In the genomic region with DNA sequence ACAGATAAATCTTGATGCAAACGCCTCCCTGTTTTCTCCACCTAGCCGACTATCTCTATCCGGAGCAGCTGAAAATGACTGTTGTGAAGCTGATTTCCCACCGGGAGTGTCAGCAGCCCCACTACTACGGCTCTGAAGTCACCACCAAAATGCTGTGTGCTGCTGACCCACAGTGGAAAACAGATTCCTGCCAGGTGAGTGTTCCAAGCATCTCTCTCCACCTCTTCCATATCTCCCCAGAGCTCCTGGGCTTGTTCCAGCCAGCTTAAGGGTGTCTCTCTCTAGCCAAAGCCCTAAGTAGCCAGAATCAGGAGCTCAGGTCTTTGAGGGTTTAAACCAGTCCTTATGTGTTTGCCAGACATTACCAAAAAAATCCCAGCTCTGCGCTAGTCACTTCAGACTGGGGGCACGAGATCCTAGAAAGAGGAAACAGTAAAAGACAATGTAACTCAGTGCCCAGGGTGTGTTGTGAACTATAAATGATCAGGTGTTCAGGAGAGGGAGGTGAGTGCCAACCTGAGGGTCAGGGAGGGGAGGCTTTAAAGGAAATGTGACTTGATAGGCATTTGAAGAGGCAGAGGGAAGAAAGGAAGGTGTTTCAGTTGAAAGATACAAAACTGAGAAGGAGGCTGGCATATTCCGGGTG, we compare ENCODE assay signal across 21 cellular contexts. TPM values are rescaled to one million over a fixed set of nuclear protein-coding genes. Genes with fewer than 3 reads are reported as not detected.
A peak's percentile ranks its signal among the peaks of the same experiment; 100 is the strongest.
DNase-seq lines count a peak whose midpoint lies in the region; ATAC-seq, FAIRE-seq and TF ChIP-seq lines count a peak whose summit lies in the region.
"Had no signal": no experiment of that assay in that cellular context is flagged by ENCODE, and none has a peak within 500 bp of the region (broad histone marks: within the 10 kb centered on the region; RNA-seq: fewer than 3 reads in every experiment).

No MANE protein-coding gene starts in this region.

- H3K79me1 ChIP-seq in IMR-90 (ENCODE audit: low read depth in 1 of 2, low read length in 2 of 2): peaks cover 22 to 61% of the 10 kb centered on the region in 2 experiments

- H3K18ac ChIP-seq in IMR-90 (ENCODE audit: low read depth, low read length): no peak overlapping the region

- H3K4ac ChIP-seq in IMR-90 (ENCODE audit: low read depth, low read length): peak overlapping the region; percentile 0; the same call in 1 of the 2 replicates

- in situ Hi-C loops in IMR-90 (cut with MboI; ENCODE audit: low sequenced_read_pairs): no loop called here
- in situ Hi-C loops in brain microvascular endothelial cell (cut with HindIII; ENCODE audit: low pct_ligation_motif_present, low sequenced_read_pairs): no loop called here

- no peak overlapping the region for H2BK15ac ChIP-seq in IMR-90 (ENCODE audit: low read depth, low read length)

- ATAC-seq in IMR-90 (ENCODE audit: low read depth) (no peak), heart right ventricle (no peak)
- ATAC-seq: activated naive CD8-positive, alpha-beta T cell treated with anti-CD3 and anti-CD28 coated beads, Interleukin-2, amount 50 U/mL, for 24 hours; sciatic nerve had no signal

- H3K36me3 ChIP-seq in IMR-90 (ENCODE audit: control insufficient read depth, insufficient read depth, low read length) (peaks cover 55% of the 10 kb centered on the region), brain microvascular endothelial cell (replicated peaks) (peaks cover 44% of the 10 kb centered on the region), kidney (ENCODE audit: control insufficient read depth in 1 of 2, insufficient read depth in 2 of 2, low read length in 2 of 2) (no peaks in the 10 kb centered on the region), skeletal muscle satellite cell (ENCODE audit: insufficient read depth, low read length) (peaks cover 50% of the 10 kb centered on the region), Karpas-422 (ENCODE audit: insufficient read depth, low read length) (no peaks in the 10 kb centered on the region), heart right ventricle (peaks cover 0 to 45% (median 7%) of the 10 kb centered on the region in 9 donors)

- H3K14ac ChIP-seq in IMR-90 (replicated peaks; ENCODE audit: low read depth, low read length): peak overlapping the region; percentile 67; the same call in 1 of the 2 replicates

- H3K9me3 ChIP-seq in IMR-90 (ENCODE audit: control insufficient read depth, insufficient read depth, low read length) (no peaks in the 10 kb centered on the region), kidney (ENCODE audit: control insufficient read depth in 1 of 2, low read length in 2 of 2) (no peaks in the 10 kb centered on the region), skeletal muscle satellite cell (replicated peaks; ENCODE audit: low read length) (peaks cover 3% of the 10 kb centered on the region), Karpas-422 (ENCODE audit: low read length) (no peaks in the 10 kb centered on the region), heart right ventricle (peaks cover 0 to 10% (median 0%) of the 10 kb centered on the region in 11 donors)

- H3K4me1 ChIP-seq in IMR-90 (ENCODE audit: control insufficient read depth, insufficient read depth, low read length) (peaks cover 22% of the 10 kb centered on the region), kidney (ENCODE audit: control insufficient read depth in 1 of 2, insufficient read depth in 1 of 2, low read depth in 1 of 2, low read length in 2 of 2) (peaks cover 14 to 17% of the 10 kb centered on the region in 2 donors), skeletal muscle satellite cell (ENCODE audit: control insufficient read depth, insufficient read depth, low read length) (peaks cover 42% of the 10 kb centered on the region), Karpas-422 (ENCODE audit: low read length) (peaks cover 19% of the 10 kb centered on the region), heart right ventricle (peaks cover 0 to 84% (median 42%) of the 10 kb centered on the region in 9 donors)

- no peak overlapping the region for H2BK120ac ChIP-seq in IMR-90 (ENCODE audit: low read depth, low read length)

- 0 out of 2 replicates have a peak overlapping the region, but pooled peaks have one; percentile 28 for H4K91ac ChIP-seq in IMR-90 (ENCODE audit: insufficient read depth, low read depth, low read length)

- dilution Hi-C loops in IMR-90 (cut with HindIII; ENCODE audit: low sequenced_read_pairs, unreplicated experiment): no loop called here

- H4K20me1 ChIP-seq in IMR-90 (ENCODE audit: insufficient read depth, low read length) (peaks cover 66% of the 10 kb centered on the region), Karpas-422 (ENCODE audit: insufficient read depth, low read depth, low read length) (no peaks in the 10 kb centered on the region)

- CTCF ChIA-PET in IMR-90 (lab: Yijun Ruan, JAX): interaction anchor here (1.9 kb wide), 1 partner anchor 25 kb away, joined by 9 read pairs; no protein-coding TSS in a partner anchor

- H3K27ac ChIP-seq in IMR-90 (ENCODE audit: insufficient read depth, low read length): peak overlapping the region; percentile 16
- no peak overlapping the region for H3K27ac ChIP-seq in brain microvascular endothelial cell
- peak overlapping the region; percentile 1 to 11 for H3K27ac ChIP-seq in kidney (ENCODE audit: low read depth in 2 of 2, low read length in 2 of 2)
- H3K27ac ChIP-seq in Karpas-422 (ENCODE audit: low read length): no peak overlapping the region
- H3K27ac ChIP-seq in heart right ventricle: peak overlapping the region in 3 of 10 donors; percentile 15 to 31 (median 20)
- H3K27ac ChIP-seq: SK-N-MC had no signal

- peak overlapping the region in 1 of 2 experiments; percentile 31; a peak in 1 of 4 replicates for H4K8ac ChIP-seq in IMR-90 (ENCODE audit: low read depth in 2 of 2, low read length in 2 of 2)

- H2AK9ac ChIP-seq in IMR-90 (replicated peaks; ENCODE audit: low read depth, low read length, poor library complexity): no peak overlapping the region

- no peaks in the 10 kb centered on the region for H3K79me2 ChIP-seq in Karpas-422 (ENCODE audit: low read length)

- no peak for FAIRE-seq in kidney (lab: Jason Lieb, UNC)

- no peaks in the 10 kb centered on the region for H3K27me3 ChIP-seq in IMR-90 (ENCODE audit: control insufficient read depth, insufficient read depth, low read length)
- no peaks in the 10 kb centered on the region for H3K27me3 ChIP-seq in brain microvascular endothelial cell (replicated peaks)
- H3K27me3 ChIP-seq in skeletal muscle satellite cell (ENCODE audit: control insufficient read depth, insufficient read depth, low read length): no peaks in the 10 kb centered on the region
- H3K27me3 ChIP-seq in Karpas-422 (ENCODE audit: low read length): no peaks in the 10 kb centered on the region; the same call in 1 of the 2 replicates
- peaks cover 0 to 8% (median 0%) of the 10 kb centered on the region in 7 donors for H3K27me3 ChIP-seq in heart right ventricle

- no peak for TF ChIP-seq CTCF in IMR-90 (conservative IDR thresholded peaks at IDR 0.05; ENCODE audit: low read depth, low read length)
- TF ChIP-seq CTCF in brain microvascular endothelial cell (IDR thresholded peaks at IDR 0.05; ENCODE audit: low read depth, low read length, missing control alignments): no peak
- no peak for TF ChIP-seq CTCF in kidney (IDR thresholded peaks at IDR 0.05; ENCODE audit: borderline replicate concordance, extremely low read depth, insufficient read depth)
- no peak for TF ChIP-seq CTCF in heart right ventricle (IDR thresholded peaks at IDR 0.05)

- TF ChIP-seq RAD21 in IMR-90 (IDR thresholded peaks at IDR 0.05; ENCODE audit: low read length): no peak

- DNase-seq in IMR-90 (no peak), brain microvascular endothelial cell (no peak), kidney (peak; percentile 15), NCI-H1092 treated with DMSO at 0.1 percent for 48 hours (lab: John Stamatoyannopoulos, UW) (no peak), Karpas-422 (no peak), GM19240 (ENCODE audit: insufficient read length, low spot score) (no peak), heart right ventricle (no peak)
- DNase-seq: activated CD4-positive, alpha-beta T cell treated with anti-CD3 and anti-CD28 coated beads for 1 hour; activated naive CD8-positive, alpha-beta T cell treated with anti-CD3 and anti-CD28 coated beads, Interleukin-2, amount 50 U/mL, for 24 hours; central memory CD4-positive, alpha-beta T cell; effector CD8-positive, alpha-beta T cell; EL; hippocampal formation; NCI-H146; NCI-H2171 treated with DMSO at 0.1 percent for 48 hours; NCI-H69; nucleus accumbens; stimulated activated CD4-positive, alpha-beta T cell treated with anti-CD3 and anti-CD28 coated beads, Interleukin-4, amount 100 ng/mL, for 1 hour had no signal

- no peaks in the 10 kb centered on the region for H3K9me2 ChIP-seq in Karpas-422 (replicated peaks; ENCODE audit: insufficient read depth, low read length)

- 0 out of 2 replicates have a peak, but pooled peaks have one; percentile 1 for TF ChIP-seq POLR2A in IMR-90 (IDR thresholded peaks at IDR 0.05; ENCODE audit: low read depth, low read length)

- H3K4me3 ChIP-seq in IMR-90 (ENCODE audit: insufficient read depth, low read depth, low read length) (no peak overlapping the region), brain microvascular endothelial cell (ENCODE audit: low read depth, low read length) (peak overlapping the region; percentile 24), kidney (ENCODE audit: low read length in 2 of 2) (peak overlapping the region in 1 of 2 donors; percentile 64), skeletal muscle satellite cell (ENCODE audit: low read length) (peak overlapping the region; percentile 55), Karpas-422 (ENCODE audit: low read length) (no peak overlapping the region), heart right ventricle (peak overlapping the region in 1 of 10 donors; percentile 84)
- H3K4me3 ChIP-seq: SK-N-MC had no signal

- H2BK20ac ChIP-seq in IMR-90 (ENCODE audit: low read depth, low read length): no peak overlapping the region; the same call in 1 of the 2 replicates

- H3K9me1 ChIP-seq in IMR-90 (ENCODE audit: insufficient read depth, low read length): peaks cover 23% of the 10 kb centered on the region

- WGBS in IMR-90 (ENCODE audit: extremely low coverage in 2 of 2, insufficient read length in 1 of 2), 2 experiments: 94% methylated on average over 3 of the region's 8 CpGs; no CpG with 5 or more reads in 1 of the 2 experiments
- WGBS in heart right ventricle, 2 donors: 62 to 65% methylated on average over 8 of the region's 8 CpGs

- H2AK5ac ChIP-seq in IMR-90 (ENCODE audit: low read depth, low read length): peak overlapping the region; percentile 26; the same call in 1 of the 2 replicates

- POLR2A ChIA-PET in IMR-90 (lab: Charles Lee; ENCODE audit: unreplicated experiment): interaction anchor here (0.6 kb wide), 1 partner anchor 28 kb away, joined by 3 read pairs; no protein-coding TSS in a partner anchor

- BruUV-seq in IMR-90 (replicated peaks; lab: Mats Ljungman, UMichigan): no TSS peak

- H3K56ac ChIP-seq in IMR-90 (ENCODE audit: extremely low read depth, insufficient read depth, low read length): no peak overlapping the region

- intact Hi-C loops in IMR-90 (cut with micrococcal nuclease) (no loop called here), kidney (cut with DNase I) (no loop called here), heart right ventricle (cut with DNase I) (no loop called here)

- H3K23ac ChIP-seq in IMR-90 (ENCODE audit: low read depth, low read length): peak overlapping the region; percentile 81; the same call in 1 of the 2 replicates

- no peak overlapping the region for H2BK5ac ChIP-seq in IMR-90 (ENCODE audit: low read depth, low read length, poor library complexity, severe bottlenecking)

- peak overlapping the region; percentile 85; the same call in 1 of the 2 replicates for H3K4me2 ChIP-seq in IMR-90 (ENCODE audit: low read depth, low read length)
- peak overlapping the region; percentile 94 for H3K4me2 ChIP-seq in skeletal muscle satellite cell (ENCODE audit: low read length)
- H3K4me2 ChIP-seq in Karpas-422 (ENCODE audit: low read depth, low read length, poor library complexity, severe bottlenecking): no peak overlapping the region

- H2AFZ ChIP-seq in IMR-90 (replicated peaks; ENCODE audit: low read length, poor library complexity) (no peak overlapping the region), Karpas-422 (ENCODE audit: low read length) (no peak overlapping the region)

- H3K9ac ChIP-seq in IMR-90 (ENCODE audit: low read depth, low read length): peak overlapping the region; percentile 31; the same call in 1 of the 2 replicates
- peak overlapping the region in 1 of 2 donors; percentile 48 for H3K9ac ChIP-seq in kidney (ENCODE audit: low read length in 2 of 2)
- no peak overlapping the region for H3K9ac ChIP-seq in skeletal muscle satellite cell (ENCODE audit: low read depth, low read length)
- no peak overlapping the region for H3K9ac ChIP-seq in Karpas-422 (ENCODE audit: low read length)

- H4K5ac ChIP-seq in IMR-90 (ENCODE audit: low read depth, low read length): no peak overlapping the region

RNA-seq across cellular contexts. Expression of a gene that starts 4.4 kb away (rescaled TPM):
- total RNA-seq in IMR-90 (2012; rRNA removed) (115 and 123 TPM in 2 replicates), kidney (40.8 TPM), heart right ventricle (10 to 100 TPM in 2 of 10 donors, 1 to 10 TPM in 8; 4.4 to 44.3 (median 9.1) TPM)
- polyA plus RNA-seq in IMR-90 (2012; rRNA removed) (230 and 283 TPM in 2 replicates), kidney (ENCODE audit: insufficient read depth, low read depth, low replicate concordance) (82.5 TPM), heart right ventricle (10 to 100 TPM in 1 of 2 donors, 1 to 10 TPM in 1; 5.6 to 10.4 TPM)
- polyA plus RNA-seq in IMR-90 (2012; cell fraction: cytosol; rRNA removed): 215 and 255 TPM in 2 replicates
- polyA plus RNA-seq in IMR-90 (2012; cell fraction: nucleus; rRNA removed; ENCODE audit: low replicate concordance): 331 and 562 TPM in 2 replicates
- total RNA-seq in skeletal muscle satellite cell (2012; rRNA removed): 41.6 and 76.4 TPM in 2 replicates
- 3.2 and 6.3 TPM in 2 replicates for total RNA-seq in Karpas-422 (2014; rRNA removed; shearing (Covaris generic); ENCODE audit: low replicate concordance)

RNA-seq across cellular contexts. Expression of a gene that starts 41.0 kb away (rescaled TPM):
- total RNA-seq in IMR-90 (2012; rRNA removed): 18.9 and 20.4 TPM in 2 replicates
- polyA plus RNA-seq in IMR-90 (2012; rRNA removed): 24.0 and 25.4 TPM in 2 replicates
- polyA plus RNA-seq in IMR-90 (2012; cell fraction: cytosol; rRNA removed): 19.3 and 21.1 TPM in 2 replicates
- polyA plus RNA-seq in IMR-90 (2012; cell fraction: nucleus; rRNA removed; ENCODE audit: low replicate concordance): 51.4 and 75.4 TPM in 2 replicates
- total RNA-seq in kidney: 29.1 TPM
- 21.0 TPM for polyA plus RNA-seq in kidney (ENCODE audit: insufficient read depth, low read depth, low replicate concordance)
- 13.2 and 18.8 TPM in 2 replicates for total RNA-seq in skeletal muscle satellite cell (2012; rRNA removed)
- 28.2 and 33.5 TPM in 2 replicates for total RNA-seq in Karpas-422 (2014; rRNA removed; shearing (Covaris generic); ENCODE audit: low replicate concordance)
- total RNA-seq in heart right ventricle: 10 to 100 TPM in 9 of 10 donors, 1 to 10 TPM in 1; 9.4 to 16.7 (median 12.7) TPM
- polyA plus RNA-seq in heart right ventricle: 1 to 10 TPM; 8.5 to 9.9 TPM

Comparison
In these comparisons a context has a peak if more than half of its experiments do, and no peak if none do; other contexts are left out.
1. H3K27ac ChIP-seq: peak in IMR-90 (single experiment) and kidney (2 of 2); none in brain microvascular endothelial cell (single experiment) and Karpas-422 (single experiment).
2. H3K4me3 ChIP-seq: peak in brain microvascular endothelial cell (single experiment) and skeletal muscle satellite cell (single experiment); none in IMR-90 (single experiment) and Karpas-422 (single experiment).